Comparison of ENCODE assay signal across 26 cellular contexts in the genomic region with DNA sequence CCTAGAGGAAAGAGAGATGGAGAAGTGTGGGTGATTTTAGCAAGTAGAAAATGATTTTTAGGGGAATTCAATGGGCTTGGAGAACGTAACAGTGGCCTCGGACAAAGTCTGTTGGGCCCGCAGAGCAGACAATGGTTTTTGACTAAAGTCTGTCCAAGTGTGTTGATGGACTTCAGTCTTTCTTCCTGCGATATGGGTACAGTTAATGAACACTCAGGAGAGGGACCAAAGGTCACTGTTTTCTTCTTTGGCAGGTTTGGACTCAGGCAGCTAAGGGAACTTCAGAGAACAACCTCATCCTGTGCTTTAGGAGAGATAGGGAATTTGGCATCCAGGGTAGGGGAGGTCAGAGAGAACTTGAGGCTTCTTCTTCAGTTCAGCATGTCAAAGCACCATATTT. TPM values are rescaled to one million over a fixed set of nuclear protein-coding genes. Genes with fewer than 3 reads are reported as not detected.
A peak's percentile ranks its signal among the peaks of the same experiment; 100 is the strongest.
DNase-seq lines count a peak whose midpoint lies in the region; ATAC-seq, FAIRE-seq and TF ChIP-seq lines count a peak whose summit lies in the region.
"Had no signal": no experiment of that assay in that cellular context is flagged by ENCODE, and none has a peak within 500 bp of the region (broad histone marks: within the 10 kb centered on the region; RNA-seq: fewer than 3 reads in every experiment).

No MANE protein-coding gene starts in this region.

- H3K9me3 Mint-ChIP-seq in chondrocyte (ENCODE audit: low read depth): no peaks in the 10 kb centered on the region
- no peaks in the 10 kb centered on the region for H3K9me3 Mint-ChIP-seq in stimulated activated effector memory CD8-positive, alpha-beta T cell treated with anti-CD3 and anti-CD28 coated beads, Interleukin-12 subunit alpha, Interleukin-12 subunit beta, amount 100 ng/mL, for 72 hours
- H3K9me3 Mint-ChIP-seq: CD4-positive, alpha-beta memory T cell; CD8-positive, alpha-beta memory T cell had no signal

- H3K36me3 Mint-ChIP-seq in chondrocyte (ENCODE audit: low read depth): peaks cover 23% of the 10 kb centered on the region
- peaks cover 6% of the 10 kb centered on the region for H3K36me3 Mint-ChIP-seq in stimulated activated effector memory CD8-positive, alpha-beta T cell treated with anti-CD3 and anti-CD28 coated beads, Interleukin-12 subunit alpha, Interleukin-12 subunit beta, amount 100 ng/mL, for 72 hours

- H3K4me1 ChIP-seq in small intestine (ENCODE audit: control insufficient read depth in 2 of 2, insufficient read depth in 1 of 2, low read depth in 1 of 2, low read length in 1 of 2): no peaks in the 10 kb centered on the region
- H3K4me1 ChIP-seq: BE2C, BLaER1 had no signal

- FAIRE-seq in bronchial epithelial cell (lab: Jason Lieb, UNC) (peak; percentile 86), small intestine (lab: Jason Lieb, UNC) (no peak)
- FAIRE-seq: A204.1, GM12878, GM12892, GM18507 had no signal

- ATAC-seq in stimulated activated effector memory CD8-positive, alpha-beta T cell treated with anti-CD3 and anti-CD28 coated beads, Interleukin-12 subunit alpha, Interleukin-12 subunit beta, amount 100 ng/mL, for 72 hours: no peak
- ATAC-seq: GM12878 had no signal

- TF ChIP-seq CTCF in bronchial epithelial cell (IDR thresholded peaks at IDR 0.05; ENCODE audit: insufficient read depth, low read length, severe bottlenecking): no peak
- no peak for TF ChIP-seq CTCF in chondrocyte (IDR thresholded peaks at IDR 0.05)
- TF ChIP-seq CTCF in coronary artery (IDR thresholded peaks at IDR 0.05): no peak

- H3K27ac ChIP-seq in small intestine (ENCODE audit: low read depth in 1 of 2, low read length in 1 of 2): no peak overlapping the region
- H3K27ac ChIP-seq in coronary artery: no peak overlapping the region
- H3K27ac ChIP-seq: BLaER1 had no signal

- peak overlapping the region; percentile 82 for H3K27ac Mint-ChIP-seq in chondrocyte (ENCODE audit: unreplicated experiment)
- no peak overlapping the region for H3K27ac Mint-ChIP-seq in stimulated activated effector memory CD8-positive, alpha-beta T cell treated with anti-CD3 and anti-CD28 coated beads, Interleukin-12 subunit alpha, Interleukin-12 subunit beta, amount 100 ng/mL, for 72 hours
- H3K27ac Mint-ChIP-seq: CD14-positive monocyte; CD4-positive, alpha-beta memory T cell; CD4-positive, CD25-positive, alpha-beta regulatory T cell; CD8-positive, alpha-beta memory T cell had no signal

- H3K4me3 Mint-ChIP-seq in chondrocyte (ENCODE audit: unreplicated experiment): no peak overlapping the region
- H3K4me3 Mint-ChIP-seq in stimulated activated effector memory CD8-positive, alpha-beta T cell treated with anti-CD3 and anti-CD28 coated beads, Interleukin-12 subunit alpha, Interleukin-12 subunit beta, amount 100 ng/mL, for 72 hours: no peak overlapping the region
- H3K4me3 Mint-ChIP-seq: CD14-positive monocyte; CD4-positive, alpha-beta memory T cell; CD4-positive, CD25-positive, alpha-beta regulatory T cell; CD8-positive, alpha-beta memory T cell had no signal

- no peaks in the 10 kb centered on the region for H3K27me3 Mint-ChIP-seq in chondrocyte (ENCODE audit: low read depth)
- H3K27me3 Mint-ChIP-seq: CD4-positive, alpha-beta memory T cell; CD4-positive, CD25-positive, alpha-beta regulatory T cell had no signal

- H3K4me3 ChIP-seq in bronchial epithelial cell (ENCODE audit: low read depth, low read length) (no peak overlapping the region), small intestine (ENCODE audit: low read depth in 1 of 2, low read length in 2 of 2) (no peak overlapping the region), coronary artery (no peak overlapping the region)
- H3K4me3 ChIP-seq: BLaER1, GM12878 had no signal

- H3K27me3 ChIP-seq in bronchial epithelial cell (ENCODE audit: control insufficient read depth, insufficient read depth, low read length) (no peaks in the 10 kb centered on the region), small intestine (ENCODE audit: control insufficient read depth in 2 of 2, insufficient read depth in 2 of 2, low read length in 2 of 2) (no peaks in the 10 kb centered on the region)
- H3K27me3 ChIP-seq: BE2C, BLaER1 had no signal

- H3K36me3 ChIP-seq in bronchial epithelial cell (ENCODE audit: control insufficient read depth, insufficient read depth, low read length) (no peaks in the 10 kb centered on the region), small intestine (ENCODE audit: control insufficient read depth in 2 of 2, insufficient read depth in 2 of 2, low read length in 2 of 2) (peaks cover 0 to 2% of the 10 kb centered on the region in 2 donors)
- H3K36me3 ChIP-seq: BLaER1 had no signal

- DNase-seq in bronchial epithelial cell (ENCODE audit: low read depth) (no peak), chondrocyte (ENCODE audit: low spot score) (no peak), small intestine (peak; percentile 72), coronary artery (ENCODE audit: low spot score) (no peak)
- no peak for DNase-seq in stimulated activated effector memory CD8-positive, alpha-beta T cell treated with anti-CD3 and anti-CD28 coated beads, Interleukin-12 subunit alpha, Interleukin-12 subunit beta, amount 100 ng/mL, for 72 hours (ENCODE audit: low spot score in 2 of 2)
- DNase-seq: 8988T; ACHN; BE2C; C1 segment of cervical spinal cord; CD4-positive, alpha-beta memory T cell; CD4-positive, CD25-positive, alpha-beta regulatory T cell; CD8-positive, alpha-beta memory T cell; COR-L47; DMS 273 treated with DMSO at 0.1 percent for 48 hours; DMS153; DMS53; DMS79; DND-41; EL; GDM1 had no signal

- WGBS in small intestine, 3 donors: 49 to 91% (median 70%) methylated on average over 4 of the region's 4 CpGs

- H3K9me3 ChIP-seq in small intestine (ENCODE audit: control insufficient read depth, low read depth): no peaks in the 10 kb centered on the region
- H3K9me3 ChIP-seq: BLaER1 had no signal

- peaks cover 12% of the 10 kb centered on the region for H3K4me1 Mint-ChIP-seq in chondrocyte (ENCODE audit: low read depth)
- no peaks in the 10 kb centered on the region for H3K4me1 Mint-ChIP-seq in stimulated activated effector memory CD8-positive, alpha-beta T cell treated with anti-CD3 and anti-CD28 coated beads, Interleukin-12 subunit alpha, Interleukin-12 subunit beta, amount 100 ng/mL, for 72 hours
- H3K4me1 Mint-ChIP-seq: CD4-positive, alpha-beta memory T cell; CD4-positive, CD25-positive, alpha-beta regulatory T cell; CD8-positive, alpha-beta memory T cell had no signal

RNA-seq across cellular contexts. Expression of a gene that starts 38.0 kb away (rescaled TPM):
- 5.5 and 5.8 TPM in 2 replicates for total RNA-seq in bronchial epithelial cell
- 18.6 to 31.5 TPM (median 19.2 TPM) in 3 replicates for total RNA-seq in chondrocyte
- polyA plus RNA-seq in small intestine: 1 to 10 TPM; 1.6 to 6.6 (median 4.5) TPM
- total RNA-seq: CD4-positive, CD25-positive, alpha-beta regulatory T cell; CD8-positive, alpha-beta memory T cell had no signal
